ENCODE assay signal across 9 cellular contexts in genomic region chrX:14529288-14529989, GRCh38. TPM values are rescaled to one million over a fixed set of nuclear protein-coding genes. Genes with fewer than 3 reads are reported as not detected.
DNase-seq lines count a peak whose midpoint lies in the region; ATAC-seq, FAIRE-seq and TF ChIP-seq lines count a peak whose summit lies in the region.
"Had no signal": no experiment of that assay in that cellular context is flagged by ENCODE, and none has a peak within 500 bp of the region (broad histone marks: within the 10 kb centered on the region; RNA-seq: fewer than 3 reads in every experiment).

Gene GLRA2 (plus strand): TSS chrX:14529536. CDS start chrX:14530058, 522 bp downstream.

- H3K36me3 Mint-ChIP-seq in activated CD8-positive, alpha-beta T cell treated with anti-CD3 and anti-CD28 coated beads for 36 hours (ENCODE audit: low read depth) = no peaks in the 10 kb centered on the region

- FAIRE-seq in D721Med (lab: Jason Lieb, UNC) = no peak

- H3K4me1 ChIP-seq in A673 (ENCODE audit: insufficient read depth, low read length, poor library complexity, severe bottlenecking) = no peaks in the 10 kb centered on the region

- H3K4me3 ChIP-seq in A673 (ENCODE audit: low read depth, low read length, poor library complexity, severe bottlenecking) (no peak within 1 kb of the TSS), H7 (ENCODE audit: insufficient read depth, low read depth, low read length) (peak within 1 kb of the TSS; percentile 37)

- no peak within 1 kb of the TSS for H3K27ac ChIP-seq in A673 (ENCODE audit: low read depth, low read length, poor library complexity, severe bottlenecking)

- H3K27me3 Mint-ChIP-seq in activated CD8-positive, alpha-beta T cell treated with anti-CD3 and anti-CD28 coated beads for 36 hours = peaks cover 7% of the 10 kb centered on the region

- no peaks in the 10 kb centered on the region for H3K9me3 ChIP-seq in A673 (ENCODE audit: low read depth, low read length, poor library complexity, severe bottlenecking)

- H3K27ac Mint-ChIP-seq in activated CD8-positive, alpha-beta T cell treated with anti-CD3 and anti-CD28 coated beads for 36 hours = no peak within 1 kb of the TSS

- POLR2A ChIA-PET in A673 (lab: Charles Lee; ENCODE audit: low non-redundant PET) = no interaction called here
- POLR2A ChIA-PET in activated CD8-positive, alpha-beta T cell treated with anti-CD3 and anti-CD28 coated beads for 36 hours (lab: Charles Lee) = no interaction called here

- H3K27me3 ChIP-seq in A673 (replicated peaks; ENCODE audit: insufficient read depth, low read depth, low read length, poor library complexity) (peaks cover 11% of the 10 kb centered on the region), H7 (ENCODE audit: control insufficient read depth, insufficient read depth, low read length) (no peaks in the 10 kb centered on the region)

- DNase-seq in A673 (ENCODE audit: low spot score) (peak; percentile 46), H7 (peak; percentile 25), islet precursor cell (peak; percentile 58), DMS153 treated with DMSO at 0.1 percent for 48 hours (lab: John Stamatoyannopoulos, UW; ENCODE audit: unreplicated experiment) (no peak), NCI-H1105 treated with DMSO at 0.1 percent for 48 hours (lab: John Stamatoyannopoulos, UW) (no peak), D721Med (ENCODE audit: insufficient read length, low spot score) (no peak), NCI-H2029 (lab: John Stamatoyannopoulos, UW) (no peak)
- peak; percentile 11 for DNase-seq in activated CD8-positive, alpha-beta T cell treated with anti-CD3 and anti-CD28 coated beads for 36 hours

- no peak for TF ChIP-seq CTCF in A673 (conservative IDR thresholded peaks at IDR 0.05; ENCODE audit: low read depth, low read length)
- TF ChIP-seq CTCF in activated CD8-positive, alpha-beta T cell treated with anti-CD3 and anti-CD28 coated beads for 36 hours (IDR thresholded peaks at IDR 0.05) = no peak
- TF ChIP-seq CTCF in D721Med (IDR thresholded peaks at IDR 0.05; ENCODE audit: insufficient read depth, missing control alignments) = no peak

- CTCF ChIA-PET in A673 (lab: Charles Lee) = interaction anchor here (0.7 to 1.7 kb wide), 5 partner anchors 9 to 713 kb away, joined by 3 to 5 read pairs (median 3); no protein-coding TSS in a partner anchor
- CTCF ChIA-PET in activated CD8-positive, alpha-beta T cell treated with anti-CD3 and anti-CD28 coated beads for 36 hours (lab: Charles Lee) = interaction anchor here (0.6 to 2.3 kb wide), 6 partner anchors 10 to 614 kb away, joined by 3 to 8 read pairs (median 4); no protein-coding TSS in a partner anchor

- ATAC-seq in activated CD8-positive, alpha-beta T cell treated with anti-CD3 and anti-CD28 coated beads for 36 hours = no peak

- no TSS peak for BruUV-seq in A673 (replicated peaks; lab: Mats Ljungman, UMichigan)

- H3K4me3 Mint-ChIP-seq in activated CD8-positive, alpha-beta T cell treated with anti-CD3 and anti-CD28 coated beads for 36 hours = no peak within 1 kb of the TSS
- H3K4me3 Mint-ChIP-seq: central memory CD8-positive, alpha-beta T cell had no signal

- no peaks in the 10 kb centered on the region for H3K9me3 Mint-ChIP-seq in activated CD8-positive, alpha-beta T cell treated with anti-CD3 and anti-CD28 coated beads for 36 hours

- intact Hi-C loops in A673 (cut with micrococcal nuclease; ENCODE audit: unreplicated experiment) = loop anchor here (5.0 kb wide), 1 partner anchor 482 kb away; no protein-coding TSS in a partner anchor
- intact Hi-C loops in activated CD8-positive, alpha-beta T cell treated with anti-CD3 and anti-CD28 coated beads for 36 hours (cut with micrococcal nuclease) = loop anchor here (10.0 kb wide), 1 partner anchor 435 kb away; no protein-coding TSS in a partner anchor

- H3K4me1 Mint-ChIP-seq in activated CD8-positive, alpha-beta T cell treated with anti-CD3 and anti-CD28 coated beads for 36 hours (ENCODE audit: low read depth) = peaks cover 2% of the 10 kb centered on the region
- H3K4me1 Mint-ChIP-seq: central memory CD8-positive, alpha-beta T cell had no signal

- H3K36me3 ChIP-seq in A673 (ENCODE audit: insufficient read depth, low read length, poor library complexity, severe bottlenecking) = no peaks in the 10 kb centered on the region
- H3K36me3 ChIP-seq in H7 (replicated peaks; ENCODE audit: control insufficient read depth, insufficient read depth, low read length) = no peaks in the 10 kb centered on the region

RNA-seq across cellular contexts. Expression of gene GLRA2, which starts in this region (rescaled TPM):
- not detected in 2 replicates for total RNA-seq in A673 (2021)
- total RNA-seq in H7 (2014; rRNA removed; shearing (Covaris generic)) = not detected in 2 replicates
- total RNA-seq in activated CD8-positive, alpha-beta T cell treated with anti-CD3 and anti-CD28 coated beads for 36 hours = not detected

Comparison
In these comparisons a context has a peak if more than half of its experiments do, and no peak if none do; other contexts are left out.
1. Peak in DNase-seq in A673; RNA of the gene not detected or under 1 TPM.
2. Peak in DNase-seq and H3K4me3 ChIP-seq in H7; RNA of the gene not detected or under 1 TPM.
3. Peak in DNase-seq in activated CD8-positive, alpha-beta T cell treated with anti-CD3 and anti-CD28 coated beads for 36 hours; RNA of the gene not detected or under 1 TPM.